In the genomic region with DNA sequence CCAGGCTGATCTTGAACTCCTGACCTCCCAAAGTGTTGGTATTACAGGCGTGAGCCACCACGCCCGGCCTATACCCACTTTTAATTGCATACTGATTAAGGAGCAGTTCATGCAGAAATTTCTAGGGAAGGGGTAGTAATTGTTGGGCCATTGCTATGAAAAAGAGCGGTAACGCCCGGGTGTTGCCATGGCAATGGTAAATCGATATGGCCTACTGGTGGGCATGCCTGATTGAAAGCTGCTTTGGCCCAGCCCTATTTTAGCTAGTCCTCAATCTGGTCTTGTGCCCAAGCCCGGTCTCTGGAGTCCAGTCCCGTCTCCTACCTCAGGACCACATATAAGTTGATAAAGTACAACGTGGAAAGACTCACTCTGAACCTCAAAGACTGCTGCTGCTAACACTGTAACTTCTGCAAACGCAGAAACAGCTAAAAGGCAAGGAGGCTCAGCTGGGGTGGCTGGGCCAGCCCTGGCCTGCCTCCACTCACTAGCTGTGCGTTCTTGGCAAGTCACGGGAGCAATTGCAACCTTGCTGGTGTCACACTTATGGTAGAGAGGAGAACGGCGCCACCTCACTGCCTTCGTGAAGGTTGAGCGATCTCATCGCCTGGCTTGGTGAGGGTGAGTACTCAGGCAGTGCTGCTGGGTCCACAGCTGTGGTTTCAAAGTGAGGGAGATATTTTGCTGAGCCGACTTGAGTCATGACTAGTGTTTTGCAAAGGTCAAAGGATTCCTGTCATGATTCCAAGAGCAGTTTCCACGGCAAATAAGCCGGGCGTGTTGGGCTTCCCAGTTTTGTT, we compare ENCODE assay signal across 8 cellular contexts. TPM values are rescaled to one million over a fixed set of nuclear protein-coding genes. Genes with fewer than 3 reads are reported as not detected.
DNase-seq lines count a peak whose midpoint lies in the region; ATAC-seq and TF ChIP-seq lines count a peak whose summit lies in the region.

No MANE protein-coding gene starts in this region.

- POLR2A ChIA-PET in activated CD4-positive, alpha-beta memory T cell treated with anti-CD3 and anti-CD28 coated beads, Interleukin-2, amount 10 ng/mL, durations not matched to agents 7 days and 5 days (lab: Charles Lee) = no interaction called here

- no peaks in the 10 kb centered on the region for H3K27me3 Mint-ChIP-seq in activated T-helper 1 cell treated with anti-CD3 and anti-CD28 coated beads, Interleukin-12 subunit alpha, Interleukin-12 subunit beta, Interleukin-2, Interleukin-4 antibody, amounts not matched to agents 30 ng/mL and 10 ng/mL and 1 ng/mL, durations not matched to agents 14 hours and 24 hours and 36 hours (ENCODE audit: insufficient read depth)
- no peaks in the 10 kb centered on the region for H3K27me3 Mint-ChIP-seq in activated CD4-positive, alpha-beta memory T cell treated with anti-CD3 and anti-CD28 coated beads, Interleukin-2, amount 10 ng/mL, durations not matched to agents 7 days and 5 days

- no peaks in the 10 kb centered on the region for H3K4me1 Mint-ChIP-seq in activated T-helper 1 cell treated with anti-CD3 and anti-CD28 coated beads, Interleukin-12 subunit alpha, Interleukin-12 subunit beta, Interleukin-2, Interleukin-4 antibody, amounts not matched to agents 30 ng/mL and 10 ng/mL and 1 ng/mL, durations not matched to agents 14 hours and 24 hours and 36 hours (ENCODE audit: low read depth)
- no peaks in the 10 kb centered on the region for H3K4me1 Mint-ChIP-seq in activated CD4-positive, alpha-beta memory T cell treated with anti-CD3 and anti-CD28 coated beads, Interleukin-2, amount 10 ng/mL, durations not matched to agents 7 days and 5 days

- CTCF ChIA-PET in activated CD4-positive, alpha-beta memory T cell treated with anti-CD3 and anti-CD28 coated beads, Interleukin-2, amount 10 ng/mL, durations not matched to agents 7 days and 5 days (lab: Charles Lee) = interaction anchor here (0.9 kb wide), 1 partner anchor 22 kb away, joined by 3 read pairs; no protein-coding TSS in a partner anchor

- in situ Hi-C loops in astrocyte of the spinal cord (cut with HindIII; ENCODE audit: low sequenced_read_pairs) = no loop called here

- intact Hi-C loops in Right ventricle myocardium inferior (cut with DNase I) = no loop called here
- intact Hi-C loops in cardiac septum (cut with DNase I) = no loop called here
- intact Hi-C loops in activated T-helper 1 cell treated with anti-CD3 and anti-CD28 coated beads, Interleukin-12 subunit alpha, Interleukin-12 subunit beta, Interleukin-2, Interleukin-4 antibody, amounts not matched to agents 30 ng/mL and 10 ng/mL and 1 ng/mL, durations not matched to agents 14 hours and 24 hours and 36 hours (cut with micrococcal nuclease) = no loop called here

- DNase-seq in Right ventricle myocardium inferior (ENCODE audit: missing footprints) (peak; percentile 56), cardiac septum (ENCODE audit: low spot score) (no peak), astrocyte of the spinal cord (ENCODE audit: low read depth, low spot score) (peak; percentile 91), left kidney (ENCODE audit: low read depth, low spot score) (peak; percentile 83), COLO668 (lab: John Stamatoyannopoulos, UW; ENCODE audit: unreplicated experiment) (no peak), mesenteric fat pad (ENCODE audit: low spot score) (no peak)
- DNase-seq in activated T-helper 1 cell treated with anti-CD3 and anti-CD28 coated beads, Interleukin-12 subunit alpha, Interleukin-12 subunit beta, Interleukin-2, Interleukin-4 antibody, amounts not matched to agents 30 ng/mL and 10 ng/mL and 1 ng/mL, durations not matched to agents 14 hours and 24 hours and 36 hours (ENCODE audit: low spot score) = no peak
- no peak for DNase-seq in activated CD4-positive, alpha-beta memory T cell treated with anti-CD3 and anti-CD28 coated beads, Interleukin-2, amount 10 ng/mL, durations not matched to agents 7 days and 5 days

- no peaks in the 10 kb centered on the region for H3K36me3 Mint-ChIP-seq in activated T-helper 1 cell treated with anti-CD3 and anti-CD28 coated beads, Interleukin-12 subunit alpha, Interleukin-12 subunit beta, Interleukin-2, Interleukin-4 antibody, amounts not matched to agents 30 ng/mL and 10 ng/mL and 1 ng/mL, durations not matched to agents 14 hours and 24 hours and 36 hours (ENCODE audit: low read depth)
- H3K36me3 Mint-ChIP-seq in activated CD4-positive, alpha-beta memory T cell treated with anti-CD3 and anti-CD28 coated beads, Interleukin-2, amount 10 ng/mL, durations not matched to agents 7 days and 5 days (ENCODE audit: low read depth) = no peaks in the 10 kb centered on the region

- H3K4me3 Mint-ChIP-seq in activated T-helper 1 cell treated with anti-CD3 and anti-CD28 coated beads, Interleukin-12 subunit alpha, Interleukin-12 subunit beta, Interleukin-2, Interleukin-4 antibody, amounts not matched to agents 30 ng/mL and 10 ng/mL and 1 ng/mL, durations not matched to agents 14 hours and 24 hours and 36 hours = no peak overlapping the region
- H3K4me3 Mint-ChIP-seq in activated CD4-positive, alpha-beta memory T cell treated with anti-CD3 and anti-CD28 coated beads, Interleukin-2, amount 10 ng/mL, durations not matched to agents 7 days and 5 days = no peak overlapping the region

- no peak overlapping the region for H3K4me3 ChIP-seq in astrocyte of the spinal cord (ENCODE audit: low read depth, low read length)

- H3K27ac Mint-ChIP-seq in activated T-helper 1 cell treated with anti-CD3 and anti-CD28 coated beads, Interleukin-12 subunit alpha, Interleukin-12 subunit beta, Interleukin-2, Interleukin-4 antibody, amounts not matched to agents 30 ng/mL and 10 ng/mL and 1 ng/mL, durations not matched to agents 14 hours and 24 hours and 36 hours = no peak overlapping the region
- H3K27ac Mint-ChIP-seq in activated CD4-positive, alpha-beta memory T cell treated with anti-CD3 and anti-CD28 coated beads, Interleukin-2, amount 10 ng/mL, durations not matched to agents 7 days and 5 days = no peak overlapping the region

- peak; percentile 56 for ATAC-seq in Right ventricle myocardium inferior

- no peaks in the 10 kb centered on the region for H3K9me3 Mint-ChIP-seq in activated T-helper 1 cell treated with anti-CD3 and anti-CD28 coated beads, Interleukin-12 subunit alpha, Interleukin-12 subunit beta, Interleukin-2, Interleukin-4 antibody, amounts not matched to agents 30 ng/mL and 10 ng/mL and 1 ng/mL, durations not matched to agents 14 hours and 24 hours and 36 hours
- no peaks in the 10 kb centered on the region for H3K9me3 Mint-ChIP-seq in activated CD4-positive, alpha-beta memory T cell treated with anti-CD3 and anti-CD28 coated beads, Interleukin-2, amount 10 ng/mL, durations not matched to agents 7 days and 5 days

- TF ChIP-seq CTCF in astrocyte of the spinal cord (IDR thresholded peaks at IDR 0.05; ENCODE audit: low read depth, low read length) = peak; percentile 6

RNA-seq across cellular contexts. Expression of a gene that starts 57.0 kb away (rescaled TPM):
- total RNA-seq in Right ventricle myocardium inferior (61.5 TPM), cardiac septum (43.5 TPM), mesenteric fat pad (42.8 TPM)
- 106 and 115 TPM in 2 replicates for total RNA-seq in activated T-helper 1 cell treated with anti-CD3 and anti-CD28 coated beads, Interleukin-12 subunit alpha, Interleukin-12 subunit beta, Interleukin-2, Interleukin-4 antibody, amounts not matched to agents 30 ng/mL and 10 ng/mL and 1 ng/mL, durations not matched to agents 14 hours and 24 hours and 36 hours
- 10 to 100 TPM; 39.8 to 40.0 TPM for total RNA-seq in activated CD4-positive, alpha-beta memory T cell treated with anti-CD3 and anti-CD28 coated beads, Interleukin-2, amount 10 ng/mL, durations not matched to agents 7 days and 5 days

Comparison
In these comparisons a context has a peak if more than half of its experiments do, and no peak if none do; other contexts are left out.
1. DNase-seq: peak in Right ventricle myocardium inferior (single experiment), astrocyte of the spinal cord (single experiment) and left kidney (single experiment); none in cardiac septum (single experiment), COLO668 (single experiment), mesenteric fat pad (single experiment), activated T-helper 1 cell treated with anti-CD3 and anti-CD28 coated beads, Interleukin-12 subunit alpha, Interleukin-12 subunit beta, Interleukin-2, Interleukin-4 antibody, amounts not matched to agents 30 ng/mL and 10 ng/mL and 1 ng/mL, durations not matched to agents 14 hours and 24 hours and 36 hours (single experiment) and activated CD4-positive, alpha-beta memory T cell treated with anti-CD3 and anti-CD28 coated beads, Interleukin-2, amount 10 ng/mL, durations not matched to agents 7 days and 5 days (single experiment).